ENCODE assay signal across 17 cellular contexts in the genomic region with DNA sequence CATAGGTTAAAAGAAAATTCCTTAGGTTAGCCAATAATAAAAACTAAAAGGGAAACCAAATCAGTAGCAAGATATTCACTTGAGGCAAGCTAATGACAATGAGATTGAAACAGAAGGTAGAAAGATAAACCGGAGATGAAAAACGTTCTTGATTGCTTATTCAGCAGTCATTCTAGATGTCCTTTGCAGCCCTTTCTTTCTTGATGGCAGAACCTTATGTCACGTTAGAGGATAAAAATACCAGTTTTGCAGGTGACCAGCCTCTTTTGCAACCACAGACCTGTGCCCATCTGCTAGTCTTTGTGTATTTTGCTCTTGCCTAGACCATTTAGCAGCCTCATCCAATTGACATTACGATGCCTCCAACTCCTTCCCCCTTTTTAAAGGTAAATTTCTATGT.
A peak's percentile ranks its signal among the peaks of the same experiment; 100 is the strongest.
DNase-seq lines count a peak whose midpoint lies in the region; ATAC-seq and TF ChIP-seq lines count a peak whose summit lies in the region.
"Had no signal": no experiment of that assay in that cellular context is flagged by ENCODE, and none has a peak within 500 bp of the region (broad histone marks: within the 10 kb centered on the region; RNA-seq: fewer than 3 reads in every experiment).

No MANE protein-coding gene starts in this region.

- H3K27me3 ChIP-seq in KMS-11 (ENCODE audit: insufficient read depth, low read depth), result no peaks in the 10 kb centered on the region
- H3K27me3 ChIP-seq: BE2C had no signal

- no peaks in the 10 kb centered on the region for H3K36me3 ChIP-seq in KMS-11 (ENCODE audit: insufficient read depth)
- H3K36me3 ChIP-seq: BE2C had no signal

- H3K36me3 Mint-ChIP-seq in natural killer cell treated with Interleukin-12 subunit alpha and Interleukin-12 subunit beta and Interleukin-15 and Interleukin-18, amount 100 ng/mL, for 72 hours, result no peaks in the 10 kb centered on the region
- H3K36me3 Mint-ChIP-seq in T-cell, result no peaks in the 10 kb centered on the region
- H3K36me3 Mint-ChIP-seq: CD4-positive, CD25-positive, alpha-beta regulatory T cell had no signal

- TF ChIP-seq CTCF in KMS-11 (conservative IDR thresholded peaks at IDR 0.05; ENCODE audit: low read depth, low read length), result no peak

- peaks cover 11 to 37% of the 10 kb centered on the region in 2 donors for H3K27me3 Mint-ChIP-seq in natural killer cell treated with Interleukin-12 subunit alpha and Interleukin-12 subunit beta and Interleukin-15 and Interleukin-18, amount 100 ng/mL, for 72 hours
- H3K27me3 Mint-ChIP-seq in T-cell, result peaks cover 7 to 12% of the 10 kb centered on the region in 2 donors
- H3K27me3 Mint-ChIP-seq: CD4-positive, CD25-positive, alpha-beta regulatory T cell had no signal

- no peak overlapping the region for H3K4me3 Mint-ChIP-seq in natural killer cell treated with Interleukin-12 subunit alpha and Interleukin-12 subunit beta and Interleukin-15 and Interleukin-18, amount 100 ng/mL, for 72 hours
- no peak overlapping the region for H3K4me3 Mint-ChIP-seq in T-cell
- H3K4me3 Mint-ChIP-seq: CD4-positive, CD25-positive, alpha-beta regulatory T cell had no signal

- H3K4me2 ChIP-seq in KMS-11, result peak overlapping the region; percentile 62

- H3K9me3 Mint-ChIP-seq in natural killer cell treated with Interleukin-12 subunit alpha and Interleukin-12 subunit beta and Interleukin-15 and Interleukin-18, amount 100 ng/mL, for 72 hours, result no peaks in the 10 kb centered on the region
- peaks cover 0 to 5% (median 0%) of the 10 kb centered on the region in 3 donors for H3K9me3 Mint-ChIP-seq in T-cell

- peak overlapping the region; percentile 34; the same call in 1 of the 2 replicates for H3K27ac ChIP-seq in KMS-11
- H3K27ac ChIP-seq: GM23248 had no signal

- H3K27ac Mint-ChIP-seq in natural killer cell treated with Interleukin-12 subunit alpha and Interleukin-12 subunit beta and Interleukin-15 and Interleukin-18, amount 100 ng/mL, for 72 hours, result no peak overlapping the region
- H3K27ac Mint-ChIP-seq in T-cell, result no peak overlapping the region
- H3K27ac Mint-ChIP-seq: CD4-positive, CD25-positive, alpha-beta regulatory T cell had no signal

- peaks cover 25% of the 10 kb centered on the region for H3K4me1 ChIP-seq in KMS-11 (ENCODE audit: low read depth, poor library complexity, severe bottlenecking)
- H3K4me1 ChIP-seq: BE2C, Caco-2 had no signal

- H3K4me1 Mint-ChIP-seq in natural killer cell treated with Interleukin-12 subunit alpha and Interleukin-12 subunit beta and Interleukin-15 and Interleukin-18, amount 100 ng/mL, for 72 hours (ENCODE audit: low read depth in 2 of 2), result no peaks in the 10 kb centered on the region
- no peaks in the 10 kb centered on the region for H3K4me1 Mint-ChIP-seq in T-cell
- H3K4me1 Mint-ChIP-seq: CD4-positive, CD25-positive, alpha-beta regulatory T cell had no signal

- H3K9ac ChIP-seq in KMS-11, result no peak overlapping the region; the same call in 1 of the 2 replicates
- H3K9ac ChIP-seq: GM23248 had no signal

- no peak overlapping the region for H3K4me3 ChIP-seq in KMS-11 (IDR thresholded peaks at IDR 0.05; ENCODE audit: insufficient read depth, low read depth, low read length)
- H3K4me3 ChIP-seq: GM23248, K562 had no signal

- ATAC-seq in natural killer cell treated with Interleukin-12 subunit alpha and Interleukin-12 subunit beta and Interleukin-15 and Interleukin-18, amount 100 ng/mL, for 72 hours, result no peak
- ATAC-seq in T-cell (replicated peaks in 1 of 4) (no peak), HG02610 (IDR thresholded peaks at IDR 0.05; ENCODE audit: unreplicated experiment) (no peak)
- ATAC-seq: K562 had no signal

- in situ Hi-C loops in G401 (cut with HindIII; ENCODE audit: low sequenced_read_pairs), result no loop called here

- H2AFZ ChIP-seq in KMS-11 (ENCODE audit: low read depth), result no peak overlapping the region; the same call in 1 of the 2 replicates
- H2AFZ ChIP-seq: GM23248 had no signal

- POLR2A ChIA-PET in T-cell (lab: Charles Lee), result no interaction called here

- no peaks in the 10 kb centered on the region for H3K79me2 ChIP-seq in KMS-11 (ENCODE audit: insufficient read depth, low read depth)

- CTCF ChIA-PET in T-cell (lab: Charles Lee), result no interaction called here

- peak; percentile 47 for DNase-seq in G401 (ENCODE audit: low spot score)
- DNase-seq in NCI-H774 (lab: John Stamatoyannopoulos, UW), result peak; percentile 19
- DNase-seq in cerebellar cortex (ENCODE audit: low spot score), result peak; percentile 40
- no peak for DNase-seq in natural killer cell treated with Interleukin-12 subunit alpha and Interleukin-12 subunit beta and Interleukin-15 and Interleukin-18, amount 100 ng/mL, for 72 hours (ENCODE audit: low spot score)
- DNase-seq in T-cell, result no peak
- DNase-seq: ACHN; BE2C; C1 segment of cervical spinal cord; Caco-2; CD4-positive, CD25-positive, alpha-beta regulatory T cell; DMS79 treated with DMSO at 0.1 percent for 48 hours; GM23248; HCEC 1CT; IMR-90 had no signal

- no peaks in the 10 kb centered on the region for H4K20me1 ChIP-seq in KMS-11 (ENCODE audit: insufficient read depth)

Comparison
In these comparisons a context has a peak if more than half of its experiments do, and no peak if none do; other contexts are left out.
1. DNase-seq: peak in G401 (single experiment), NCI-H774 (single experiment) and cerebellar cortex (single experiment); none in natural killer cell treated with Interleukin-12 subunit alpha and Interleukin-12 subunit beta and Interleukin-15 and Interleukin-18, amount 100 ng/mL, for 72 hours (single experiment) and T-cell (0 of 34).